Comparison of ENCODE assay signal across 8 cellular contexts in the genomic region with DNA sequence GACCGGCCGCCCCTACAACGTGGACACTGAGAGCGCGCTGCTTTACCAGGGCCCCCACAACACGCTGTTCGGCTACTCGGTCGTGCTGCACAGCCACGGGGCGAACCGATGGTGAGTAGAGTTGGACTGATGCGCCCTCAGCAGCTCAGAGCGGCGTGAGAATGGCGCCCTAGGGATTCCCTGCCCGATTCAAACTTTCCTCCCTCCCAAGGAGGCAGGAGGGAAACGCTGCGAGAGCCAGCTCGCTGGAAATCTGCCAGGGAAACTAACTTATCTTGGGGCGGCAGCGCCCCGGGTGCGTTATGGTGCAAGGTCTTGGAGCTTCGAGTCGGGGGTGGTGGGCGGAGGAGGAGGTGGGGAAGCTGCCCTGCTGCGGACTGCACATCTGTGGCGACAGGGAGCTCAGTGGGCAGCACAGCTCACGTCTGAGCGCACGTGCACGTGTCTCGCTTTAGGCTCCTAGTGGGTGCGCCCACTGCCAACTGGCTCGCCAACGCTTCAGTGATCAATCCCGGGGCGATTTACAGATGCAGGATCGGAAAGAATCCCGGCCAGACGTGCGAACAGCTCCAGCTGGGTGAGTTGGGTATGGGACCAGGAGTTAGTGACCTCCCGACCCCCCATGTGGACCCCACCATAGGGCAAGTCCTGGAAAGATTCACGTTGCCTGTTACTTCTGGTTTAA. TPM values are rescaled to one million over a fixed set of nuclear protein-coding genes. Genes with fewer than 3 reads are reported as not detected.
DNase-seq lines count a peak whose midpoint lies in the region; ATAC-seq and TF ChIP-seq lines count a peak whose summit lies in the region.

No MANE protein-coding gene starts in this region.

- peak overlapping the region; percentile 91 for H2AFZ ChIP-seq in PC-3 (ENCODE audit: low read length)

- H3K79me2 ChIP-seq in PC-3 (ENCODE audit: low read length) = no peaks in the 10 kb centered on the region

- CTCF ChIA-PET in PC-3 (lab: Charles Lee) = no interaction called here

- TF ChIP-seq CTCF in PC-3 (conservative IDR thresholded peaks at IDR 0.05; ENCODE audit: low read depth, low read length) = no peak
- TF ChIP-seq CTCF in heart right ventricle (IDR thresholded peaks at IDR 0.05) = no peak
- no peak for TF ChIP-seq CTCF in gastrocnemius medialis (IDR thresholded peaks at IDR 0.05 in 4 of 5, conservative IDR thresholded peaks at IDR 0.05 in 1 of 5)

- intact Hi-C loops in PC-3 (cut with micrococcal nuclease) (loop anchor here (2.0 kb wide), 1 partner anchor 353 kb away; no protein-coding TSS in a partner anchor), heart right ventricle (cut with DNase I) (loop anchor here in 1 of 10 donors (5.0 kb wide), 1 partner anchor 356 kb away; no protein-coding TSS in a partner anchor), gastrocnemius medialis (cut with DNase I; ENCODE audit: low total_unique reads) (no loop called here)

- H3F3A ChIP-seq in PC-3 (ENCODE audit: low read length, unreplicated experiment) = no peaks in the 10 kb centered on the region

- H3K9me2 ChIP-seq in PC-3 (replicated peaks; ENCODE audit: low read length) = no peaks in the 10 kb centered on the region

- POLR2A ChIA-PET in PC-3 (lab: Charles Lee; ENCODE audit: unreplicated experiment) = no interaction called here

- no peak overlapping the region for H3K9ac ChIP-seq in PC-3 (ENCODE audit: low read length)

- H3K4me3 ChIP-seq in PC-3 (ENCODE audit: low read length) (peak overlapping the region; percentile 69), heart right ventricle (peak overlapping the region; percentile 26 to 73 (median 58)), gastrocnemius medialis (peak overlapping the region; percentile 30 to 52 (median 46))

- H3K27ac ChIP-seq in PC-3 (ENCODE audit: low read length) (no peak overlapping the region), heart right ventricle (peak overlapping the region in 7 of 10 donors; percentile 13 to 92 (median 54)), gastrocnemius medialis (no peak overlapping the region)

- ATAC-seq in GM18498 (IDR thresholded peaks at IDR 0.05; ENCODE audit: unreplicated experiment) (peak; percentile 28), HG02938 (IDR thresholded peaks at IDR 0.05; ENCODE audit: unreplicated experiment) (peak; percentile 21), PC-3 (no peak), heart right ventricle (peak; percentile 34 to 83 (median 50)), gastrocnemius medialis (no peak)

- H4K20me1 ChIP-seq in PC-3 (ENCODE audit: low read length) = no peaks in the 10 kb centered on the region

- DNase-seq in PC-3 (no peak), activated gamma-delta T cell treated with Interleukin-2 at 50 U/mL for 16 hours (peak; percentile 56), heart right ventricle (peak; percentile 5 to 27), gastrocnemius medialis (peak in 1 of 2 donors; percentile 8), HK-2 (ENCODE audit: unreplicated experiment) (no peak), kidney glomerular epithelial cell (lab: John Stamatoyannopoulos, UW) (no peak)

- H3K27me3 ChIP-seq in PC-3 (ENCODE audit: low read length) = no peaks in the 10 kb centered on the region
- peaks cover 0 to 43% (median 30%) of the 10 kb centered on the region in 7 donors for H3K27me3 ChIP-seq in heart right ventricle
- H3K27me3 ChIP-seq in gastrocnemius medialis = peaks cover 15 to 25% (median 19%) of the 10 kb centered on the region in 3 donors

- H3K4me2 ChIP-seq in PC-3 (ENCODE audit: low read length) = peak overlapping the region; percentile 89

- H3K9me3 ChIP-seq in PC-3 (ENCODE audit: low read length) (no peaks in the 10 kb centered on the region), heart right ventricle (no peaks in the 10 kb centered on the region), gastrocnemius medialis (no peaks in the 10 kb centered on the region)

- H3K4me1 ChIP-seq in PC-3 (ENCODE audit: insufficient read depth, low read length) (no peaks in the 10 kb centered on the region), heart right ventricle (peaks cover 0 to 47% (median 15%) of the 10 kb centered on the region in 9 donors), gastrocnemius medialis (no peaks in the 10 kb centered on the region)

- in situ Hi-C loops in gastrocnemius medialis (cut with MboI; ENCODE audit: low sequenced_read_pairs in 4 of 4) = loop anchor here (25.0 kb wide), 2 partner anchors 346 to 1346 kb away; no protein-coding TSS in a partner anchor

- H3K36me3 ChIP-seq in PC-3 (ENCODE audit: low read depth, low read length) = no peaks in the 10 kb centered on the region
- H3K36me3 ChIP-seq in heart right ventricle = no peaks in the 10 kb centered on the region
- no peaks in the 10 kb centered on the region for H3K36me3 ChIP-seq in gastrocnemius medialis

- WGBS in heart right ventricle, 2 donors = 4% methylated on average over 44 to 45 of the region's 45 CpGs

- no peak for TF ChIP-seq POLR2A in gastrocnemius medialis (IDR thresholded peaks at IDR 0.05)

- BruUV-seq in PC-3 (replicated peaks; lab: Mats Ljungman, UMichigan) = no TSS peak

RNA-seq across cellular contexts. Expression of a gene that starts 0.7 kb away (rescaled TPM):
- total RNA-seq in PC-3 (2014; rRNA removed) (0.81 and 1.0 TPM in 2 replicates), heart right ventricle (1 to 10 TPM in 8 of 10 donors, under 1 TPM in 2; 0.72 to 9.2 (median 1.6) TPM), gastrocnemius medialis (under 1 TPM in 3 of 4 donors, not detected in 1; 0.47 to 0.61 (median 0.55) TPM)
- polyA plus RNA-seq in heart right ventricle = under 1 TPM; 0.29 to 0.39 TPM

Comparison
In these comparisons a context has a peak if more than half of its experiments do, and no peak if none do; other contexts are left out.
1. ATAC-seq: peak in GM18498 (single experiment), HG02938 (single experiment) and heart right ventricle (8 of 8); none in PC-3 (single experiment) and gastrocnemius medialis (0 of 2).
2. DNase-seq: peak in activated gamma-delta T cell treated with Interleukin-2 at 50 U/mL for 16 hours (single experiment) and heart right ventricle (2 of 2); none in PC-3 (single experiment), HK-2 (single experiment) and kidney glomerular epithelial cell (single experiment).
3. H3K27ac ChIP-seq: peak in heart right ventricle (7 of 10); none in PC-3 (single experiment) and gastrocnemius medialis (0 of 4).
4. Peak in every context shown above with its lines, with median percentiles within 50 percentile points of each other: H3K4me3 ChIP-seq.